18 cellular contexts compared by ENCODE assay signal in genomic region chr9:135746565-135746964, GRCh38. TPM values are rescaled to one million over a fixed set of nuclear protein-coding genes. Genes with fewer than 3 reads are reported as not detected.
DNase-seq lines count a peak whose midpoint lies in the region; ATAC-seq, FAIRE-seq and TF ChIP-seq lines count a peak whose summit lies in the region.
"Had no signal": no experiment of that assay in that cellular context is flagged by ENCODE, and none has a peak within 500 bp of the region (broad histone marks: within the 10 kb centered on the region; RNA-seq: fewer than 3 reads in every experiment).

No MANE protein-coding gene starts in this region.

- H2BK120ac ChIP-seq in H1 (replicated peaks; ENCODE audit: low read depth, low read length): no peak overlapping the region

- no peak overlapping the region for H2BK15ac ChIP-seq in H1 (ENCODE audit: low read length)

- ATAC-seq in HCT116 (peak; percentile 31; the same call in 1 of the 2 replicates), gastroesophageal sphincter (no peak), HG03565 (IDR thresholded peaks at IDR 0.05; ENCODE audit: unreplicated experiment) (no peak)
- ATAC-seq: GM23338 had no signal

- RAD21 ChIA-PET in HCT116 (lab: Charles Lee; ENCODE audit: low non-redundant PET in 1 of 2, low total read pairs in 2 of 2, uncharacterized antibody in 2 of 2, unreplicated experiment in 2 of 2): no interaction called here

- no peak overlapping the region for H2AK5ac ChIP-seq in H1 (ENCODE audit: low read depth, low read length)

- H3K4me2 ChIP-seq in HCT116 (ENCODE audit: low read length): no peak overlapping the region
- no peak overlapping the region for H3K4me2 ChIP-seq in H1 (ENCODE audit: insufficient read depth in 1 of 2, low read depth in 2 of 2, low read length in 2 of 2)
- H3K4me2 ChIP-seq: GM23338 had no signal

- TF ChIP-seq POLR2A in HCT116 (IDR thresholded peaks at IDR 0.05; ENCODE audit: borderline replicate concordance, extremely low read depth, insufficient read depth, insufficient read length) (no peak), H1 (IDR thresholded peaks at IDR 0.05; ENCODE audit: control extremely low read depth in 1 of 2, low read depth in 2 of 2, low read length in 2 of 2) (no peak), gastroesophageal sphincter (IDR thresholded peaks at IDR 0.05) (no peak)

- no peak overlapping the region for H3K4ac ChIP-seq in H1 (replicated peaks; ENCODE audit: insufficient read length, low read depth, low read length)

- no peak overlapping the region for H4K91ac ChIP-seq in H1 (replicated peaks; ENCODE audit: insufficient read length, low read length)

- POLR2A ChIA-PET in HCT116 (lab: Charles Lee) (no interaction called here), H1 (lab: Charles Lee; ENCODE audit: partially characterized antibody) (no interaction called here)

- H3K14ac ChIP-seq in H1 (ENCODE audit: insufficient read length): no peak overlapping the region

- no peak overlapping the region for H3K23ac ChIP-seq in H1 (ENCODE audit: insufficient read length)

- no peaks in the 10 kb centered on the region for H3K4me1 ChIP-seq in HCT116 (ENCODE audit: control insufficient read depth in 1 of 2, insufficient read depth in 2 of 2, low read length in 2 of 2)
- no peaks in the 10 kb centered on the region; a peak in 1 of 7 replicates for H3K4me1 ChIP-seq in H1 (replicated peaks in 1 of 4; ENCODE audit: control insufficient read depth in 3 of 4, insufficient read depth in 4 of 4, low read length in 3 of 4)
- no peaks in the 10 kb centered on the region for H3K4me1 ChIP-seq in gastroesophageal sphincter
- H3K4me1 ChIP-seq: Caco-2 had no signal

- H2BK5ac ChIP-seq in H1 (ENCODE audit: low read depth, low read length): no peak overlapping the region

- BruUV-seq in HCT116 (replicated peaks; lab: Mats Ljungman, UMichigan): no TSS peak

- no peak for DNase-seq in HCT116 (ENCODE audit: low read depth, low spot score)
- DNase-seq in NCI-H226: peak; percentile 11
- no peak for DNase-seq in H1 (ENCODE audit: low read depth in 1 of 2, low spot score in 2 of 2)
- no peak for DNase-seq in kidney tubule cell (ENCODE audit: low spot score)
- DNase-seq: C1 segment of cervical spinal cord; Caco-2; CD4-positive, alpha-beta memory T cell; DMS153; DND-41; H9 had no signal

- H3K27ac ChIP-seq in HCT116 (ENCODE audit: low read depth, low read length) (no peak overlapping the region), H1 (ENCODE audit: low read depth, low read length) (no peak overlapping the region), gastroesophageal sphincter (no peak overlapping the region)

- no peaks in the 10 kb centered on the region for H3K23me2 ChIP-seq in H1 (ENCODE audit: low read depth, low read length)

- no peak overlapping the region for H2BK12ac ChIP-seq in H1 (ENCODE audit: low read depth, low read length)

- 79% methylated on average over 7 of the region's 9 CpGs; no CpG with 5 or more reads in 1 of the 2 experiments for WGBS in H1 (ENCODE audit: extremely low coverage in 1 of 2, insufficient coverage in 1 of 2, insufficient read length in 1 of 2, insufficient replicate concordance in 2 of 2, low coverage in 1 of 2, low lambda C conversion rate in 2 of 2, missing lambda C conversion rate in 1 of 2), 2 experiments
- 63% methylated on average over 4 to 7 of the region's 9 CpGs for WGBS in gastroesophageal sphincter (ENCODE audit: low coverage in 1 of 2), 2 donors

- H3K18ac ChIP-seq in H1 (ENCODE audit: extremely low read depth, low read length): no peak overlapping the region

- FAIRE-seq in H1 (lab: Jason Lieb, UNC): no peak
- FAIRE-seq: G401.6, GM12892 had no signal

- H3K36me3 ChIP-seq in HCT116 (ENCODE audit: control insufficient read depth in 1 of 2, insufficient read depth in 2 of 2, low read length in 2 of 2) (no peaks in the 10 kb centered on the region), H1 (ENCODE audit: control insufficient read depth in 2 of 4, insufficient read depth in 4 of 4, low read length in 3 of 4) (no peaks in the 10 kb centered on the region), gastroesophageal sphincter (no peaks in the 10 kb centered on the region)

- no peak overlapping the region for H4K5ac ChIP-seq in H1 (ENCODE audit: insufficient read length, low read depth, low read length)

- H3K9me2 ChIP-seq in HCT116 (ENCODE audit: insufficient read depth): no peaks in the 10 kb centered on the region

- TF ChIP-seq RAD21 in HCT116 (IDR thresholded peaks at IDR 0.05; ENCODE audit: low read depth) (no peak), H1 (IDR thresholded peaks at IDR 0.05 in 1 of 2, conservative IDR thresholded peaks at IDR 0.05 in 1 of 2; ENCODE audit: low read depth in 2 of 2, low read length in 2 of 2) (no peak)

- CTCF ChIA-PET in HCT116 (lab: Charles Lee): no interaction called here
- CTCF ChIA-PET in H1 (lab: Charles Lee; ENCODE audit: partially characterized antibody): interaction anchor here (1.1 to 1.3 kb wide), 3 partner anchors 42 to 1057 kb away, joined by 3 read pairs; no protein-coding TSS in a partner anchor

- H4K20me1 ChIP-seq in HCT116 (ENCODE audit: insufficient read depth) (no peaks in the 10 kb centered on the region), H1 (replicated peaks in 1 of 2; ENCODE audit: control insufficient read depth in 1 of 2, insufficient read depth in 2 of 2, low read length in 2 of 2) (no peaks in the 10 kb centered on the region)

- H2BK20ac ChIP-seq in H1 (ENCODE audit: low read length): no peak overlapping the region

- H3K27me3 ChIP-seq in HCT116 (ENCODE audit: insufficient read depth, low read length): no peaks in the 10 kb centered on the region
- no peaks in the 10 kb centered on the region for H3K27me3 ChIP-seq in H1 (replicated peaks in 1 of 4; ENCODE audit: control insufficient read depth in 3 of 4, extremely low read depth in 1 of 4, insufficient read depth in 3 of 4, low read length in 3 of 4)
- H3K27me3 ChIP-seq in gastroesophageal sphincter: peaks cover 92% of the 10 kb centered on the region

- peak overlapping the region; percentile 2; the same call in 1 of the 2 replicates for H4K8ac ChIP-seq in H1 (ENCODE audit: extremely low read depth, insufficient read depth, low read length)

- H3K9ac ChIP-seq in HCT116 (ENCODE audit: low read length): no peak overlapping the region
- H3K9ac ChIP-seq in H1 (replicated peaks in 1 of 4; ENCODE audit: extremely low read depth in 1 of 4, low read depth in 3 of 4, low read length in 3 of 4): no peak overlapping the region

- H3K79me2 ChIP-seq in HCT116 (ENCODE audit: insufficient read depth, low read length): no peaks in the 10 kb centered on the region
- H3K79me2 ChIP-seq in H1 (ENCODE audit: control insufficient read depth in 1 of 2, insufficient read depth in 2 of 2, low read length in 2 of 2): no peaks in the 10 kb centered on the region

- TF ChIP-seq EP300 in H1 (IDR thresholded peaks at IDR 0.05; ENCODE audit: borderline replicate concordance in 1 of 2, low read depth in 2 of 2, low read length in 2 of 2) (no peak), gastroesophageal sphincter (IDR thresholded peaks at IDR 0.05) (no peak)

- intact Hi-C loops in HCT116 (cut with micrococcal nuclease): no loop called here

- no peaks in the 10 kb centered on the region for H3K9me3 ChIP-seq in HCT116 (ENCODE audit: control insufficient read depth in 1 of 2, insufficient read depth in 1 of 2, low read depth in 1 of 2, low read length in 2 of 2)
- H3K9me3 ChIP-seq in H1 (ENCODE audit: insufficient read depth in 2 of 2, low read depth in 1 of 2, low read length in 1 of 2): no peaks in the 10 kb centered on the region
- no peaks in the 10 kb centered on the region for H3K9me3 ChIP-seq in gastroesophageal sphincter
- H3K9me3 ChIP-seq: Caco-2 had no signal

- H2AFZ ChIP-seq in HCT116 (ENCODE audit: low read depth, low read length, poor library complexity, severe bottlenecking) (no peak overlapping the region), H1 (ENCODE audit: low read length) (no peak overlapping the region)
- H2AFZ ChIP-seq: GM23338 had no signal

- TF ChIP-seq CTCF in HCT116 (IDR thresholded peaks at IDR 0.05 in 2 of 3, conservative IDR thresholded peaks at IDR 0.05 in 1 of 3; ENCODE audit: borderline replicate concordance in 1 of 3, insufficient read depth in 1 of 3, low read depth in 2 of 3, low read length in 2 of 3): no peak
- no peak for TF ChIP-seq CTCF in H1 (IDR thresholded peaks at IDR 0.05; ENCODE audit: control extremely low read depth in 1 of 3, insufficient read depth in 1 of 3, low read depth in 1 of 3, low read length in 3 of 3)
- TF ChIP-seq CTCF in gastroesophageal sphincter (IDR thresholded peaks at IDR 0.05): no peak

- no peak overlapping the region for H3K56ac ChIP-seq in H1 (replicated peaks; ENCODE audit: insufficient read length, low read depth, low read length)

- H3K4me3 ChIP-seq in HCT116 (replicated peaks in 1 of 2; ENCODE audit: low read depth in 1 of 2, low read length in 2 of 2) (no peak overlapping the region), H1 (ENCODE audit: extremely low read depth in 1 of 4, insufficient read depth in 2 of 4, low read depth in 3 of 4, low read length in 4 of 4) (no peak overlapping the region), gastroesophageal sphincter (no peak overlapping the region)
- H3K4me3 ChIP-seq: GM23338 had no signal

- no peaks in the 10 kb centered on the region for H3K79me1 ChIP-seq in H1 (ENCODE audit: low read depth, low read length)

RNA-seq across cellular contexts. Expression of gene KCNT1, which starts 44.6 kb away (rescaled TPM):
- 0.17 TPM for total RNA-seq in HCT116 (2021; ENCODE audit: unreplicated experiment)
- 0.18 and 0.25 TPM in 2 replicates for polyA plus RNA-seq in HCT116 (2012)
- 0.13 and 0.44 TPM in 2 replicates for total RNA-seq in H1 (2021; fragmentation: NEBNext Ultra II Directional; extraction: Animal tissue kit (Norgen Biotek cat#: 25700))
- 0.20 and 0.35 TPM in 2 replicates for polyA plus RNA-seq in H1 (2011; rRNA removed)
- 0.19 TPM for polyA plus RNA-seq in H1 (2011; cell fraction: cytosol; rRNA removed)
- 1.4 TPM for polyA plus RNA-seq in H1 (2011; cell fraction: nucleus; rRNA removed)
- polyA plus RNA-seq in H1 (2012, experiment 1 of 2): 0.17 to 0.41 TPM (median 0.29 TPM) in 4 replicates
- polyA plus RNA-seq in H1 (2012, experiment 2 of 2): 0.28 TPM
- 0.10 TPM for polyA plus RNA-seq in H1 (2013, experiment 1 of 2)
- polyA plus RNA-seq in H1 (2013, experiment 2 of 2): 0.07 TPM
- polyA minus RNA-seq in H1 (2011; rRNA and poly(A)+ RNA removed): 0.32 and 0.66 TPM in 2 replicates
- polyA minus RNA-seq in H1 (2011; cell fraction: cytosol; rRNA and poly(A)+ RNA removed): not detected
- 0.30 TPM for polyA minus RNA-seq in H1 (2011; cell fraction: nucleus; rRNA and poly(A)+ RNA removed)
- total RNA-seq in gastroesophageal sphincter: under 1 TPM in 1 of 4 donors, not detected in 3; 0.19 TPM
- total RNA-seq: A172, A673 had no signal
- polyA plus RNA-seq: BJ had no signal

RNA-seq across cellular contexts. Expression of gene SOHLH1, which starts 47.3 kb away (rescaled TPM):
- total RNA-seq in HCT116 (2021; ENCODE audit: unreplicated experiment) (not detected), gastroesophageal sphincter (not detected)
- not detected in 2 replicates for polyA plus RNA-seq in HCT116 (2012)
- not detected in 2 replicates for total RNA-seq in H1 (2021; fragmentation: NEBNext Ultra II Directional; extraction: Animal tissue kit (Norgen Biotek cat#: 25700))
- polyA plus RNA-seq in H1 (2011; rRNA removed): 0.05 and 0.11 TPM in 2 replicates
- not detected for polyA plus RNA-seq in H1 (2011; cell fraction: cytosol; rRNA removed)
- polyA plus RNA-seq in H1 (2011; cell fraction: nucleus; rRNA removed): 0.36 TPM
- polyA plus RNA-seq in H1 (2012, experiment 1 of 2): not detected in 4 replicates
- polyA plus RNA-seq in H1 (2012, experiment 2 of 2): not detected
- not detected for polyA plus RNA-seq in H1 (2013, experiment 1 of 2)
- polyA plus RNA-seq in H1 (2013, experiment 2 of 2): not detected
- polyA minus RNA-seq in H1 (2011; rRNA and poly(A)+ RNA removed): not detected in 2 replicates
- not detected for polyA minus RNA-seq in H1 (2011; cell fraction: cytosol; rRNA and poly(A)+ RNA removed)
- polyA minus RNA-seq in H1 (2011; cell fraction: nucleus; rRNA and poly(A)+ RNA removed): not detected
- total RNA-seq: A172; A673; CD4-positive, alpha-beta memory T cell; H9 had no signal
- polyA plus RNA-seq: BJ; CD4-positive, alpha-beta memory T cell; GM23338 had no signal
